In genomic region chr3:32421991-32422859, GRCh38 we compare ENCODE assay signal across 1 cellular context.
TF ChIP-seq lines count a peak whose summit lies in the region.

No MANE protein-coding gene starts in this region.

TF ChIP-seq in HEK293, 187 proteins besides CTCF, POLR2A, EP300 and RAD21 (continued from another document and continues in another):
- no peak for TF ChIP-seq SCRT1 (tag by site-specific recombination; IDR thresholded peaks at IDR 0.05; ENCODE audit: borderline replicate concordance)
- no peak for TF ChIP-seq ZNF514 (tag by site-specific recombination; IDR thresholded peaks at IDR 0.05)
- TF ChIP-seq ZSCAN4 (tag by site-specific recombination; IDR thresholded peaks at IDR 0.05): no peak
- TF ChIP-seq ZNF629 (tag by site-specific recombination; IDR thresholded peaks at IDR 0.05): peak; percentile 47
- no peak for TF ChIP-seq ZNF785 (tag by site-specific recombination; IDR thresholded peaks at IDR 0.05)
- peak; percentile 59 for TF ChIP-seq ZBTB17 (tag by site-specific recombination; IDR thresholded peaks at IDR 0.05)
- no peak for TF ChIP-seq ZNF274 (IDR thresholded peaks at IDR 0.05; ENCODE audit: low read length)
- TF ChIP-seq ZNF274 (tag by site-specific recombination; IDR thresholded peaks at IDR 0.05; ENCODE audit: borderline replicate concordance): no peak
- TF ChIP-seq ZEB2 (tag by site-specific recombination; IDR thresholded peaks at IDR 0.05): peak; percentile 70
- no peak for TF ChIP-seq ZNF571 (tag by site-specific recombination; IDR thresholded peaks at IDR 0.05)
- peak; percentile 79 for TF ChIP-seq ZNF585B (tag by site-specific recombination; IDR thresholded peaks at IDR 0.05)
- no peak for TF ChIP-seq HOXC10 (CRISPR knock-in tag; IDR thresholded peaks at IDR 0.05)
- no peak for TF ChIP-seq PBX3 (CRISPR knock-in tag; IDR thresholded peaks at IDR 0.05)
- peak; percentile 33; the same call in 1 of the 2 replicates for TF ChIP-seq ZBTB48 (tag by site-specific recombination; IDR thresholded peaks at IDR 0.05)
- TF ChIP-seq ZNF600 (tag by site-specific recombination; IDR thresholded peaks at IDR 0.05): no peak
- TF ChIP-seq ZBTB8A (tag by site-specific recombination; IDR thresholded peaks at IDR 0.05): peak; percentile 90
- TF ChIP-seq ZNF596 (tag by site-specific recombination; IDR thresholded peaks at IDR 0.05): no peak
- TF ChIP-seq KLF8 (tag by site-specific recombination; IDR thresholded peaks at IDR 0.05): 0 out of 2 replicates have a peak, but pooled peaks have one; percentile 32
- TF ChIP-seq KLF9 (tag by site-specific recombination; IDR thresholded peaks at IDR 0.05; ENCODE audit: low read depth): no peak
- TF ChIP-seq ZNF174 (tag by site-specific recombination; IDR thresholded peaks at IDR 0.05): no peak
- TF ChIP-seq ZNF518A (tag by site-specific recombination; conservative IDR thresholded peaks at IDR 0.05; ENCODE audit: low read depth): no peak; the same call in 1 of the 2 replicates
- TF ChIP-seq ZNF155 (tag by site-specific recombination; IDR thresholded peaks at IDR 0.05): no peak
- peak; percentile 90 for TF ChIP-seq ZFP69B (tag by site-specific recombination; IDR thresholded peaks at IDR 0.05)
- peak; percentile 55 for TF ChIP-seq KLF1 (tag by site-specific recombination; IDR thresholded peaks at IDR 0.05)
- no peak for TF ChIP-seq ZNF146 (tag by site-specific recombination; IDR thresholded peaks at IDR 0.05)
- no peak for TF ChIP-seq BCL6B (tag by site-specific recombination; IDR thresholded peaks at IDR 0.05)
- no peak; the same call in 1 of the 2 replicates for TF ChIP-seq ZNF501 (tag by site-specific recombination; IDR thresholded peaks at IDR 0.05)
- 0 out of 2 replicates have a peak, but pooled peaks have one; percentile 7 for TF ChIP-seq ZBTB44 (tag by site-specific recombination; IDR thresholded peaks at IDR 0.05)
- TF ChIP-seq YY2 (tag by site-specific recombination; IDR thresholded peaks at IDR 0.05): no peak
- TF ChIP-seq FEZF1 (tag by site-specific recombination; IDR thresholded peaks at IDR 0.05): peak; percentile 91
- TF ChIP-seq ZNF366 (tag by site-specific recombination; conservative IDR thresholded peaks at IDR 0.05): peak; percentile 48
- TF ChIP-seq ZBTB20 (tag by site-specific recombination; IDR thresholded peaks at IDR 0.05): 0 out of 2 replicates have a peak, but pooled peaks have one; percentile 35
- no peak for TF ChIP-seq ZNF530 (tag by site-specific recombination; IDR thresholded peaks at IDR 0.05; ENCODE audit: low read depth)
- no peak for TF ChIP-seq ZNF239 (tag by site-specific recombination; IDR thresholded peaks at IDR 0.05)
- no peak for TF ChIP-seq ZNF658 (tag by site-specific recombination; IDR thresholded peaks at IDR 0.05)
- TF ChIP-seq ZIC2 (tag by site-specific recombination; IDR thresholded peaks at IDR 0.05): peak; percentile 94
- no peak for TF ChIP-seq ZNF704 (tag by site-specific recombination; IDR thresholded peaks at IDR 0.05)
- 0 out of 2 replicates have a peak, but pooled peaks have one; percentile 42 for TF ChIP-seq ZNF2 (tag by site-specific recombination; IDR thresholded peaks at IDR 0.05)
- no peak for TF ChIP-seq ZNF677 (tag by site-specific recombination; IDR thresholded peaks at IDR 0.05)
- peak; percentile 75; the same call in 1 of the 2 replicates for TF ChIP-seq ZNF394 (tag by site-specific recombination; IDR thresholded peaks at IDR 0.05; ENCODE audit: borderline replicate concordance)
- no peak for TF ChIP-seq BCL11A (tag by site-specific recombination; IDR thresholded peaks at IDR 0.05; ENCODE audit: low read depth)
- no peak for TF ChIP-seq TRIM28 (IDR thresholded peaks at IDR 0.05; ENCODE audit: borderline replicate concordance, low read length)
- TF ChIP-seq ZNF48 (tag by site-specific recombination; IDR thresholded peaks at IDR 0.05): no peak
- TF ChIP-seq INSM2 (tag by site-specific recombination; IDR thresholded peaks at IDR 0.05): peak; percentile 44; the same call in 1 of the 2 replicates
- no peak for TF ChIP-seq ZNF513 (tag by site-specific recombination; IDR thresholded peaks at IDR 0.05)
- TF ChIP-seq ZNF354C (tag by site-specific recombination; IDR thresholded peaks at IDR 0.05; ENCODE audit: borderline replicate concordance, low read depth): no peak
- no peak for TF ChIP-seq ZBTB21 (tag by site-specific recombination; IDR thresholded peaks at IDR 0.05)
- no peak for TF ChIP-seq ZNF223 (tag by site-specific recombination; IDR thresholded peaks at IDR 0.05)
- TF ChIP-seq ZNF701 (tag by site-specific recombination; IDR thresholded peaks at IDR 0.05): no peak
- no peak for TF ChIP-seq ZNF664 (tag by site-specific recombination; IDR thresholded peaks at IDR 0.05)
- no peak for TF ChIP-seq ZNF324 (tag by site-specific recombination; IDR thresholded peaks at IDR 0.05)
- no peak for TF ChIP-seq ZNF639 (tag by site-specific recombination; IDR thresholded peaks at IDR 0.05)
- TF ChIP-seq PRDM1 (tag by site-specific recombination; IDR thresholded peaks at IDR 0.05): no peak
- no peak for TF ChIP-seq ZSCAN30 (tag by site-specific recombination; IDR thresholded peaks at IDR 0.05)
- no peak for TF ChIP-seq KLF7 (tag by site-specific recombination; IDR thresholded peaks at IDR 0.05; ENCODE audit: borderline replicate concordance)
- peak; percentile 87; the same call in 1 of the 2 replicates for TF ChIP-seq ZNF423 (tag by site-specific recombination; IDR thresholded peaks at IDR 0.05)
- TF ChIP-seq ZNF24 (tag by site-specific recombination; IDR thresholded peaks at IDR 0.05): 0 out of 2 replicates have a peak, but pooled peaks have one; percentile 27
- peak; percentile 38; the same call in 1 of the 2 replicates for TF ChIP-seq IKZF3 (tag by site-specific recombination; IDR thresholded peaks at IDR 0.05)
